9 cellular contexts compared by ENCODE assay signal in the genomic region with DNA sequence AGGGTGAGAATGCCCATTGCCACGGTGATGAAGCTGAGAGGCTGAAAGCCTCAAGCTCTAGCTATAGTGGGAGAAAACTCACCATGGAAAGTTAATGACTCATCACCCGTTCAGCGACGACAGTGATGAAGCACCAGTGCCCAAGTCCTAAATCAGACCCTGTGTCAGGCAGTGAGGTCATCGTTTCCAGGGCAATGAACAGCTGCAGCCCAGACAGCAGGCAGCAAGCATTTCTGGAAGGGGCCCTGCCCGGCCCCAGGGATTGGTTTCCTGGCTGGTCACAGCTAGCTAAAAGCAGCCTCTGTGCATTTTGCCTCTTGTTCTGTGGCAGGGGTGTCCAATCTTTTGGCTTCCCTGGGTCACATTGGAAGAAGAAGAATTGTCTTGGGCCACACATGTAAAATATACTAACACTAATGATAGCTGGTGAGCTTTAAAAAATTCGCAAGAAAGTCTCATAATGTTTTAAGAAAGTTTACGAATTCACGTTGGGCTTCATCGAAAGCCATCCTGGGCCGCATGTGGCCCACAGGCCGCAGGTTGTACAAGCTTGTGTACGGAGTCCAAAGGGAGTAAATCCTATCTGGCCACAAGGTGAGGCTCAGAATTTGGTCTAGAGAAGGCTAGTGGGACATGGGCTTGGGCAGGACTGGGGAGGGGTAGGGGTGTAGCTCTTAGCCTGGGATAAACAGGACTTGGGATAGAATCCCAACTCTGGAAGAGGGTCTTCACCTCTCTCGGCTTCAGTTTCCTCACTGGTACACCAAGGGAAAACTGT. TPM values are rescaled to one million over a fixed set of nuclear protein-coding genes. Genes with fewer than 3 reads are reported as not detected.
DNase-seq lines count a peak whose midpoint lies in the region; TF ChIP-seq lines count a peak whose summit lies in the region.
"Had no signal": no experiment of that assay in that cellular context is flagged by ENCODE, and none has a peak within 500 bp of the region (broad histone marks: within the 10 kb centered on the region; RNA-seq: fewer than 3 reads in every experiment).

No MANE protein-coding gene starts in this region.

- H4K20me1 ChIP-seq in smooth muscle cell (ENCODE audit: low read depth) (no peaks in the 10 kb centered on the region), Karpas-422 (ENCODE audit: insufficient read depth, low read depth, low read length) (no peaks in the 10 kb centered on the region)

- H3K9me3 ChIP-seq in smooth muscle cell (replicated peaks; ENCODE audit: low read depth) (no peaks in the 10 kb centered on the region), Karpas-422 (ENCODE audit: low read length) (no peaks in the 10 kb centered on the region)

- peaks cover 4% of the 10 kb centered on the region for H3F3A ChIP-seq in smooth muscle cell (ENCODE audit: low read depth)

- DNase-seq in NCI-H748 (lab: John Stamatoyannopoulos, UW; ENCODE audit: unreplicated experiment) (peak; percentile 45), NCI-H748 treated with DMSO at 0.1 percent for 48 hours (lab: John Stamatoyannopoulos, UW) (no peak), RKO (ENCODE audit: low spot score) (peak; percentile 95), amygdala (lab: John Stamatoyannopoulos, UW) (peak in 51 of 56 donors; percentile 4 to 92 (median 64)), hippocampal formation (lab: John Stamatoyannopoulos, UW) (peak; percentile 52 to 71), smooth muscle cell (lab: John Stamatoyannopoulos, UW; ENCODE audit: unreplicated experiment) (peak; percentile 59), Karpas-422 (no peak), AML-193 (lab: John Stamatoyannopoulos, UW) (no peak)
- DNase-seq: CD4-positive, CD25-positive, alpha-beta regulatory T cell had no signal

- H3K4me2 ChIP-seq in smooth muscle cell, result peak overlapping the region; percentile 66
- H3K4me2 ChIP-seq in Karpas-422 (ENCODE audit: low read depth, low read length, poor library complexity, severe bottlenecking), result no peak overlapping the region

- no peaks in the 10 kb centered on the region for H3K9me2 ChIP-seq in Karpas-422 (replicated peaks; ENCODE audit: insufficient read depth, low read length)

- H3K27ac ChIP-seq in smooth muscle cell (ENCODE audit: low read depth) (peak overlapping the region; percentile 98), Karpas-422 (ENCODE audit: low read length) (no peak overlapping the region)

- H3K9ac ChIP-seq in smooth muscle cell (ENCODE audit: low read depth) (peak overlapping the region; percentile 87), Karpas-422 (ENCODE audit: low read length) (no peak overlapping the region)

- H3K27me3 ChIP-seq in smooth muscle cell (ENCODE audit: low read depth), result no peaks in the 10 kb centered on the region
- H3K27me3 ChIP-seq in Karpas-422 (ENCODE audit: low read length), result no peaks in the 10 kb centered on the region

- H3K36me3 ChIP-seq in smooth muscle cell (ENCODE audit: low read depth), result no peaks in the 10 kb centered on the region
- no peaks in the 10 kb centered on the region for H3K36me3 ChIP-seq in Karpas-422 (ENCODE audit: insufficient read depth, low read length)

- H3K79me2 ChIP-seq in smooth muscle cell (ENCODE audit: low read depth), result no peaks in the 10 kb centered on the region
- no peaks in the 10 kb centered on the region for H3K79me2 ChIP-seq in Karpas-422 (ENCODE audit: low read length)

- no peak overlapping the region for H2AFZ ChIP-seq in smooth muscle cell (ENCODE audit: low read depth)
- no peak overlapping the region for H2AFZ ChIP-seq in Karpas-422 (ENCODE audit: low read length)

- peaks cover 10% of the 10 kb centered on the region for H3K4me1 ChIP-seq in smooth muscle cell (ENCODE audit: low read depth)
- H3K4me1 ChIP-seq in Karpas-422 (ENCODE audit: low read length), result no peaks in the 10 kb centered on the region

- TF ChIP-seq CTCF in smooth muscle cell (IDR thresholded peaks at IDR 0.05; ENCODE audit: borderline replicate concordance, insufficient read depth, poor library complexity, severe bottlenecking), result no peak

- H3K4me3 ChIP-seq in smooth muscle cell (no peak overlapping the region), Karpas-422 (ENCODE audit: low read length) (no peak overlapping the region)

- WGBS in smooth muscle cell (ENCODE audit: low lambda C conversion rate), result 48% methylated on average over 14 of the region's 14 CpGs

RNA-seq across cellular contexts. Expression of a gene that starts 40.6 kb away (rescaled TPM):
- total RNA-seq in smooth muscle cell, result 22.5 and 23.3 TPM in 2 replicates
- polyA plus RNA-seq in smooth muscle cell, result 14.8 and 21.6 TPM in 2 replicates
- total RNA-seq in Karpas-422 (2014; rRNA removed; shearing (Covaris generic); ENCODE audit: low replicate concordance), result 11.3 and 22.5 TPM in 2 replicates

RNA-seq across cellular contexts. Expression of a gene that starts 41.0 kb away (rescaled TPM):
- 65.3 and 81.3 TPM in 2 replicates for total RNA-seq in smooth muscle cell
- 152 and 162 TPM in 2 replicates for polyA plus RNA-seq in smooth muscle cell
- total RNA-seq in Karpas-422 (2014; rRNA removed; shearing (Covaris generic); ENCODE audit: low replicate concordance), result 22.2 and 23.8 TPM in 2 replicates

RNA-seq across cellular contexts. Expression of a gene that starts 57.3 kb away (rescaled TPM):
- 47.2 and 49.3 TPM in 2 replicates for total RNA-seq in smooth muscle cell
- polyA plus RNA-seq in smooth muscle cell, result 64.2 and 75.7 TPM in 2 replicates
- 1.2 and 1.5 TPM in 2 replicates for total RNA-seq in Karpas-422 (2014; rRNA removed; shearing (Covaris generic); ENCODE audit: low replicate concordance)

RNA-seq across cellular contexts. Expression of a gene that starts 58.2 kb away (rescaled TPM):
- total RNA-seq in smooth muscle cell, result 6.0 and 6.2 TPM in 2 replicates
- polyA plus RNA-seq in smooth muscle cell, result 1.6 and 2.0 TPM in 2 replicates
- total RNA-seq in Karpas-422 (2014; rRNA removed; shearing (Covaris generic); ENCODE audit: low replicate concordance), result 17.0 and 19.5 TPM in 2 replicates

Comparison
In these comparisons a context has a peak if more than half of its experiments do, and no peak if none do; other contexts are left out.
1. DNase-seq: peak in NCI-H748 (single experiment), RKO (single experiment), amygdala (51 of 56), hippocampal formation (2 of 2) and smooth muscle cell (single experiment); none in NCI-H748 treated with DMSO at 0.1 percent for 48 hours (single experiment), Karpas-422 (single experiment) and AML-193 (0 of 2).
2. RNA of a gene that starts 57.3 kb away (total RNA-seq): 47.2 to 49.3 TPM in smooth muscle cell; 1.2 to 1.5 TPM in Karpas-422; every median in the first group is over 10 times any median in the second.